ENCODE assay signal across 17 cellular contexts in genomic region chr6:3777695-3778461, GRCh38. TPM values are rescaled to one million over a fixed set of nuclear protein-coding genes. Genes with fewer than 3 reads are reported as not detected.
DNase-seq lines count a peak whose midpoint lies in the region; ATAC-seq and TF ChIP-seq lines count a peak whose summit lies in the region.
"Had no signal": no experiment of that assay in that cellular context is flagged by ENCODE, and none has a peak within 500 bp of the region (broad histone marks: within the 10 kb centered on the region; RNA-seq: fewer than 3 reads in every experiment).

No MANE protein-coding gene starts in this region.

- no peak overlapping the region for H3K9ac ChIP-seq in neural progenitor cell
- no peak overlapping the region for H3K9ac ChIP-seq in H9 (ENCODE audit: extremely low read depth, insufficient read length, low read length)

- H3K4me2 ChIP-seq in GM23338 = no peak overlapping the region
- peak overlapping the region; percentile 20 for H3K4me2 ChIP-seq in neural progenitor cell
- H3K4me2 ChIP-seq in H9 (ENCODE audit: insufficient read depth, insufficient read length, low read length) = no peak overlapping the region
- H3K4me2 ChIP-seq: A549, PC-9 had no signal

- H3K9me3 ChIP-seq in neural progenitor cell (ENCODE audit: low read depth) (no peaks in the 10 kb centered on the region), H9 (ENCODE audit: control insufficient read depth, low read depth, low read length) (no peaks in the 10 kb centered on the region)
- H3K9me3 ChIP-seq: A549 had no signal

- H3K14ac ChIP-seq in H9 (ENCODE audit: insufficient read depth, low read length) = no peak overlapping the region

- no peaks in the 10 kb centered on the region for H3K36me3 Mint-ChIP-seq in GM23338 (ENCODE audit: low read depth)
- no peaks in the 10 kb centered on the region for H3K36me3 Mint-ChIP-seq in activated T-helper 17 cell treated with anti-CD3 and anti-CD28 coated beads, Interleukin-2, amount 50 U/mL, for 72 hours (ENCODE audit: low read depth)
- H3K36me3 Mint-ChIP-seq in neural progenitor cell = no peaks in the 10 kb centered on the region
- no peaks in the 10 kb centered on the region; a peak in 1 of 7 replicates for H3K36me3 Mint-ChIP-seq in H9 (ENCODE audit: insufficient read depth in 1 of 3, low read depth in 3 of 3)

- H2BK120ac ChIP-seq in H9 (ENCODE audit: low read depth, low read length, poor library complexity, severe bottlenecking) = no peak overlapping the region

- no peak overlapping the region for H3K4me3 Mint-ChIP-seq in GM23338
- H3K4me3 Mint-ChIP-seq in activated T-helper 17 cell treated with anti-CD3 and anti-CD28 coated beads, Interleukin-2, amount 50 U/mL, for 72 hours = no peak overlapping the region
- H3K4me3 Mint-ChIP-seq in neural progenitor cell = peak overlapping the region; percentile 69
- no peak overlapping the region for H3K4me3 Mint-ChIP-seq in H9
- H3K4me3 Mint-ChIP-seq: IgD-negative memory B cell had no signal

- TF ChIP-seq CTCF in GM23338 (conservative IDR thresholded peaks at IDR 0.05; ENCODE audit: low read depth in 2 of 2) (no peak), epithelial cell of esophagus (IDR thresholded peaks at IDR 0.05; ENCODE audit: insufficient read depth, low read depth, low read length, missing control alignments) (no peak), neural progenitor cell (IDR thresholded peaks at IDR 0.05) (no peak), H9 (conservative IDR thresholded peaks at IDR 0.05) (no peak)

- ATAC-seq in GM23338 = peak; percentile 20; the same call in 2 of the 3 replicates
- ATAC-seq in activated T-helper 17 cell treated with anti-CD3 and anti-CD28 coated beads, Interleukin-2, amount 50 U/mL, for 72 hours (replicated peaks) = peak; percentile 19
- ATAC-seq in HG02798 (IDR thresholded peaks at IDR 0.05; ENCODE audit: poor library complexity, unreplicated experiment) = no peak

- H2BK12ac ChIP-seq in H9 (ENCODE audit: insufficient read length, low read depth, low read length) = no peak overlapping the region

- H3K27me3 ChIP-seq in GM23338 (ENCODE audit: insufficient read depth) (no peaks in the 10 kb centered on the region), neural progenitor cell (peaks cover 13% of the 10 kb centered on the region), H9 (ENCODE audit: insufficient read depth, low read length) (no peaks in the 10 kb centered on the region)

- no peaks in the 10 kb centered on the region for H3K79me2 ChIP-seq in GM23338 (replicated peaks; ENCODE audit: insufficient read depth)
- H3K79me2 ChIP-seq in neural progenitor cell (ENCODE audit: low read depth) = no peaks in the 10 kb centered on the region
- no peaks in the 10 kb centered on the region for H3K79me2 ChIP-seq in H9 (ENCODE audit: insufficient read depth, low read length)

- H2BK15ac ChIP-seq in H9 (ENCODE audit: low read depth, low read length) = no peak overlapping the region

- H2AFZ ChIP-seq in GM23338 = peak overlapping the region; percentile 47; the same call in 1 of the 2 replicates
- H2AFZ ChIP-seq in neural progenitor cell (replicated peaks) = no peak overlapping the region
- H2AFZ ChIP-seq in H9 (ENCODE audit: low read length) = no peak overlapping the region
- H2AFZ ChIP-seq: PC-9 had no signal

- no peak overlapping the region for H3K18ac ChIP-seq in H9 (ENCODE audit: insufficient read length, low read depth, low read length)

- no peak overlapping the region for H2BK20ac ChIP-seq in H9 (ENCODE audit: low read depth, low read length, poor library complexity, severe bottlenecking)

- H2BK5ac ChIP-seq in H9 (ENCODE audit: insufficient read length, low read length) = no peak overlapping the region

- H2AK5ac ChIP-seq in H9 (ENCODE audit: insufficient read length, low read length) = no peak overlapping the region

- H3K56ac ChIP-seq in H9 (ENCODE audit: insufficient read length, low read depth, low read length) = no peak overlapping the region

- H3K4me1 ChIP-seq in GM23338 (ENCODE audit: insufficient read depth) = no peaks in the 10 kb centered on the region
- peaks cover 12% of the 10 kb centered on the region for H3K4me1 ChIP-seq in neural progenitor cell
- H3K4me1 ChIP-seq in H9 (ENCODE audit: insufficient read depth, low read length) = peaks cover 2% of the 10 kb centered on the region; the same call in 1 of the 2 replicates
- H3K4me1 ChIP-seq: A549 had no signal

- H3K36me3 ChIP-seq in GM23338 (ENCODE audit: insufficient read depth) (no peaks in the 10 kb centered on the region), neural progenitor cell (no peaks in the 10 kb centered on the region)

- H3K9me2 ChIP-seq in GM23338 (ENCODE audit: insufficient read depth) = 0 out of 2 replicates have a peak, but pooled peaks cover 4% of the 10 kb centered on the region

- H4K20me1 ChIP-seq in GM23338 (replicated peaks; ENCODE audit: insufficient read depth) (no peaks in the 10 kb centered on the region), neural progenitor cell (ENCODE audit: low read depth) (no peaks in the 10 kb centered on the region), H9 (ENCODE audit: control insufficient read depth, insufficient read depth, insufficient read length) (no peaks in the 10 kb centered on the region)

- no peak overlapping the region for H3K23ac ChIP-seq in H9 (ENCODE audit: insufficient read length, low read depth, low read length)

- H3F3A ChIP-seq in GM23338 (replicated peaks; ENCODE audit: low read depth) (no peaks in the 10 kb centered on the region), neural progenitor cell (ENCODE audit: low read depth) (peaks cover 9% of the 10 kb centered on the region)

- H3K27ac Mint-ChIP-seq in GM23338 = no peak overlapping the region
- no peak overlapping the region for H3K27ac Mint-ChIP-seq in activated T-helper 17 cell treated with anti-CD3 and anti-CD28 coated beads, Interleukin-2, amount 50 U/mL, for 72 hours
- peak overlapping the region; percentile 35 for H3K27ac Mint-ChIP-seq in neural progenitor cell
- H3K27ac Mint-ChIP-seq in H9 = no peak overlapping the region

- no peaks in the 10 kb centered on the region for H3K9me3 Mint-ChIP-seq in GM23338
- no peaks in the 10 kb centered on the region for H3K9me3 Mint-ChIP-seq in activated T-helper 17 cell treated with anti-CD3 and anti-CD28 coated beads, Interleukin-2, amount 50 U/mL, for 72 hours
- no peaks in the 10 kb centered on the region for H3K9me3 Mint-ChIP-seq in neural progenitor cell
- peaks cover 0 to 1% of the 10 kb centered on the region in 2 experiments; a peak in 1 of 5 replicates for H3K9me3 Mint-ChIP-seq in H9

- H4K5ac ChIP-seq in H9 (ENCODE audit: insufficient read length, low read depth, low read length) = no peak overlapping the region

- H3K27me3 Mint-ChIP-seq in GM23338 (ENCODE audit: insufficient read depth, low read depth, poor library complexity) (peaks cover 3% of the 10 kb centered on the region), neural progenitor cell (ENCODE audit: insufficient read depth, low read depth) (peaks cover 13% of the 10 kb centered on the region), H9 (ENCODE audit: low read depth) (peaks cover 4% of the 10 kb centered on the region)
- peaks cover 5% of the 10 kb centered on the region for H3K27me3 Mint-ChIP-seq in activated T-helper 17 cell treated with anti-CD3 and anti-CD28 coated beads, Interleukin-2, amount 50 U/mL, for 72 hours
- H3K27me3 Mint-ChIP-seq: IgD-negative memory B cell had no signal

- no peaks in the 10 kb centered on the region for H3K79me1 ChIP-seq in H9 (ENCODE audit: insufficient read depth, low read depth, low read length, poor library complexity, severe bottlenecking)

- H3K4me1 Mint-ChIP-seq in GM23338 (peaks cover 5% of the 10 kb centered on the region; the same call in 2 of the 3 replicates), neural progenitor cell (peaks cover 26% of the 10 kb centered on the region), H9 (peaks cover 0 to 14% of the 10 kb centered on the region in 2 experiments; a peak in 3 of 4 replicates)
- H3K4me1 Mint-ChIP-seq in activated T-helper 17 cell treated with anti-CD3 and anti-CD28 coated beads, Interleukin-2, amount 50 U/mL, for 72 hours = peaks cover 6% of the 10 kb centered on the region

- H3K27ac ChIP-seq in GM23338 (ENCODE audit: low read depth) (0 out of 2 replicates have a peak overlapping the region, but pooled peaks have one; percentile 32), neural progenitor cell (no peak overlapping the region), H9 (ENCODE audit: insufficient read length, low read depth, low read length) (no peak overlapping the region)
- H3K27ac ChIP-seq: A549, C4-2B, PC-9, SK-N-MC had no signal

- H4K8ac ChIP-seq in H9 (replicated peaks; ENCODE audit: insufficient read length, low read depth, low read length) = no peak overlapping the region

- H3K4ac ChIP-seq in H9 (ENCODE audit: low read depth, low read length) = no peak overlapping the region

- no peak overlapping the region for H4K91ac ChIP-seq in H9 (ENCODE audit: insufficient read length, low read depth, low read length)

- H3K23me2 ChIP-seq in H9 (ENCODE audit: insufficient read length, low read depth, low read length, poor library complexity, severe bottlenecking) = no peaks in the 10 kb centered on the region

- WGBS in H9 (ENCODE audit: extremely low coverage, insufficient read length, low lambda C conversion rate) = no CpG with 5 or more reads among the region's 18 CpGs

- H3K4me3 ChIP-seq in GM23338 (no peak overlapping the region), epithelial cell of esophagus (ENCODE audit: low read length) (no peak overlapping the region), neural progenitor cell (no peak overlapping the region)
- H3K4me3 ChIP-seq: A549, PC-9, SK-N-MC had no signal

- no peak overlapping the region for H3T11ph ChIP-seq in H9 (ENCODE audit: low read length)

- DNase-seq in GM23338 (ENCODE audit: low spot score) = no peak
- DNase-seq in epithelial cell of esophagus (ENCODE audit: low read depth) = peak; percentile 71
- peak; percentile 78 for DNase-seq in neural progenitor cell (ENCODE audit: low spot score)
- no peak for DNase-seq in H9
- DNase-seq in occipital lobe (lab: John Stamatoyannopoulos, UW) = no peak
- DNase-seq in activated CD4-positive, alpha-beta T cell treated with anti-CD3 and anti-CD28 coated beads, Interleukin-2, amount 50 U/mL, for 4 hours = no peak
- DNase-seq: DMS 273 treated with DMSO at 0.1 percent for 48 hours, NCI-H187, NCI-H510A, NCI-H774, PC-9 had no signal

TF ChIP-seq in GM23338, 12 proteins besides CTCF, POLR2A, EP300 and RAD21 (continues in another document):
- TF ChIP-seq NANOG (IDR thresholded peaks at IDR 0.05; ENCODE audit: borderline replicate concordance) (no peak), STAT1 (IDR thresholded peaks at IDR 0.05; ENCODE audit: unreplicated experiment) (no peak), EZH2phosphoT487 (IDR thresholded peaks at IDR 0.05; ENCODE audit: unreplicated experiment) (no peak)

RNA-seq across cellular contexts. Expression of gene PXDC1, which starts 26.4 kb away (rescaled TPM):
- 1.7 and 1.8 TPM in 2 replicates for total RNA-seq in GM23338 (2014; rRNA removed; shearing (Covaris generic))
- 0.78 and 1.2 TPM in 2 replicates for polyA plus RNA-seq in GM23338 (2016; fragmentation: Nextera tagmentation; extraction: Ambion mirVana)
- total RNA-seq in activated T-helper 17 cell treated with anti-CD3 and anti-CD28 coated beads, Interleukin-2, amount 50 U/mL, for 72 hours = 1 to 10 TPM; 5.5 to 8.3 TPM
- total RNA-seq in neural progenitor cell (ENCODE audit: low replicate concordance) (1.5 and 2.0 TPM in 2 replicates), H9 (2021) (3.0 and 3.1 TPM in 2 replicates), occipital lobe (11.1 TPM)

Comparison
In these comparisons a context has a peak if more than half of its experiments do, and no peak if none do; other contexts are left out.
1. DNase-seq: peak in epithelial cell of esophagus (single experiment) and neural progenitor cell (single experiment); none in GM23338 (single experiment), H9 (single experiment), occipital lobe (single experiment) and activated CD4-positive, alpha-beta T cell treated with anti-CD3 and anti-CD28 coated beads, Interleukin-2, amount 50 U/mL, for 4 hours (0 of 2).